10 cellular contexts compared by ENCODE assay signal in genomic region chr20:34791289-34792020, GRCh38. TPM values are rescaled to one million over a fixed set of nuclear protein-coding genes. Genes with fewer than 3 reads are reported as not detected.
DNase-seq lines count a peak whose midpoint lies in the region; ATAC-seq and TF ChIP-seq lines count a peak whose summit lies in the region.
"Had no signal": no experiment of that assay in that cellular context is flagged by ENCODE, and none has a peak within 500 bp of the region (broad histone marks: within the 10 kb centered on the region; RNA-seq: fewer than 3 reads in every experiment).

No MANE protein-coding gene starts in this region.

- H3K27ac Mint-ChIP-seq in activated T-cell treated with anti-CD3 and anti-CD28 coated beads, Interleukin-2, amount 50 U/mL, for 72 hours = peak overlapping the region; percentile 76
- no peak overlapping the region for H3K27ac Mint-ChIP-seq in stimulated activated effector memory CD8-positive, alpha-beta T cell treated with anti-CD3 and anti-CD28 coated beads, Interleukin-12 subunit alpha, Interleukin-12 subunit beta, amount 100 ng/mL, for 72 hours

- H3K4me1 Mint-ChIP-seq in activated T-cell treated with anti-CD3 and anti-CD28 coated beads, Interleukin-2, amount 50 U/mL, for 72 hours (ENCODE audit: low read depth) = no peaks in the 10 kb centered on the region
- H3K4me1 Mint-ChIP-seq in stimulated activated effector memory CD8-positive, alpha-beta T cell treated with anti-CD3 and anti-CD28 coated beads, Interleukin-12 subunit alpha, Interleukin-12 subunit beta, amount 100 ng/mL, for 72 hours = peaks cover 17% of the 10 kb centered on the region

- TF ChIP-seq CTCF in PC-3 (conservative IDR thresholded peaks at IDR 0.05; ENCODE audit: low read depth, low read length) (no peak), heart right ventricle (IDR thresholded peaks at IDR 0.05) (no peak), stomach (IDR thresholded peaks at IDR 0.05) (no peak)

- H3K27me3 ChIP-seq in PC-3 (ENCODE audit: low read length) (no peaks in the 10 kb centered on the region), heart right ventricle (no peaks in the 10 kb centered on the region), stomach smooth muscle (ENCODE audit: control insufficient read depth in 1 of 2, insufficient read depth in 2 of 2, low read length in 2 of 2) (no peaks in the 10 kb centered on the region), stomach (no peaks in the 10 kb centered on the region)
- H3K27me3 ChIP-seq: Peyer's patch, tibial artery had no signal

- H3K4me3 ChIP-seq in PC-3 (ENCODE audit: low read length) (no peak overlapping the region), heart right ventricle (no peak overlapping the region), stomach smooth muscle (ENCODE audit: low read length in 2 of 2) (no peak overlapping the region), stomach (no peak overlapping the region)
- H3K4me3 ChIP-seq: Peyer's patch, tibial artery had no signal

- intact Hi-C loops in PC-3 (cut with micrococcal nuclease) (no loop called here), heart right ventricle (cut with DNase I) (no loop called here), stomach (cut with DNase I; ENCODE audit: low total_unique reads) (no loop called here)

- no peak overlapping the region for H2AFZ ChIP-seq in PC-3 (ENCODE audit: low read length)

- H3K27me3 Mint-ChIP-seq in activated T-cell treated with anti-CD3 and anti-CD28 coated beads, Interleukin-2, amount 50 U/mL, for 72 hours (ENCODE audit: low read depth) = no peaks in the 10 kb centered on the region

- BruUV-seq in PC-3 (replicated peaks; lab: Mats Ljungman, UMichigan) = TSS peak; percentile 12

- peaks cover 5% of the 10 kb centered on the region for H3F3A ChIP-seq in PC-3 (ENCODE audit: low read length, unreplicated experiment)

- peaks cover 15% of the 10 kb centered on the region for H3K4me1 ChIP-seq in PC-3 (ENCODE audit: insufficient read depth, low read length)
- H3K4me1 ChIP-seq in heart right ventricle = peaks cover 0 to 41% (median 15%) of the 10 kb centered on the region in 9 donors
- peaks cover 2% of the 10 kb centered on the region for H3K4me1 ChIP-seq in stomach smooth muscle (ENCODE audit: control insufficient read depth, insufficient read depth, low read length)
- H3K4me1 ChIP-seq in stomach = peaks cover 0 to 21% (median 9%) of the 10 kb centered on the region in 4 donors

- 63 to 64% methylated on average over 2 of the region's 2 CpGs for whole genome bisulfite sequencing in heart right ventricle, 2 donors
- 55 to 77% (median 63%) methylated on average over 2 of the region's 2 CpGs for WGBS in stomach, 5 donors

- POLR2A ChIA-PET in PC-3 (lab: Charles Lee; ENCODE audit: unreplicated experiment) = interaction anchor here (0.5 to 0.6 kb wide), 3 partner anchors 34 to 1061 kb away, joined by 3 to 12 read pairs (median 4); partner anchors contain the start of gene NCOA6

- TF ChIP-seq POLR2A in stomach (IDR thresholded peaks at IDR 0.05) = no peak

- peaks cover 23% of the 10 kb centered on the region; the same call in 1 of the 2 replicates for H4K20me1 ChIP-seq in PC-3 (ENCODE audit: low read length)

- CTCF ChIA-PET in PC-3 (lab: Charles Lee) = no interaction called here

- no peak for TF ChIP-seq EP300 in stomach (IDR thresholded peaks at IDR 0.05)

- H3K4me3 Mint-ChIP-seq in activated T-cell treated with anti-CD3 and anti-CD28 coated beads, Interleukin-2, amount 50 U/mL, for 72 hours = no peak overlapping the region
- H3K4me3 Mint-ChIP-seq in stimulated activated effector memory CD8-positive, alpha-beta T cell treated with anti-CD3 and anti-CD28 coated beads, Interleukin-12 subunit alpha, Interleukin-12 subunit beta, amount 100 ng/mL, for 72 hours = no peak overlapping the region

- H3K27ac ChIP-seq in PC-3 (ENCODE audit: low read length) (no peak overlapping the region), heart right ventricle (peak overlapping the region in 4 of 10 donors; percentile 17 to 53 (median 52)), stomach smooth muscle (ENCODE audit: low read length) (peak overlapping the region; percentile 26), stomach (peak overlapping the region in 1 of 5 donors; percentile 19)
- H3K27ac ChIP-seq: Peyer's patch, tibial artery had no signal

- H3K36me3 ChIP-seq in PC-3 (ENCODE audit: low read depth, low read length) = peaks cover 13% of the 10 kb centered on the region; the same call in 1 of the 2 replicates
- peaks cover 0 to 52% (median 9%) of the 10 kb centered on the region in 9 donors for H3K36me3 ChIP-seq in heart right ventricle
- no peaks in the 10 kb centered on the region for H3K36me3 ChIP-seq in stomach smooth muscle (ENCODE audit: control insufficient read depth in 2 of 2, insufficient read depth in 2 of 2, low read length in 2 of 2)
- peaks cover 6 to 40% (median 35%) of the 10 kb centered on the region in 4 donors for H3K36me3 ChIP-seq in stomach

- H3K36me3 Mint-ChIP-seq in activated T-cell treated with anti-CD3 and anti-CD28 coated beads, Interleukin-2, amount 50 U/mL, for 72 hours (ENCODE audit: insufficient read depth in 2 of 2) = no peaks in the 10 kb centered on the region
- peaks cover 56% of the 10 kb centered on the region for H3K36me3 Mint-ChIP-seq in stimulated activated effector memory CD8-positive, alpha-beta T cell treated with anti-CD3 and anti-CD28 coated beads, Interleukin-12 subunit alpha, Interleukin-12 subunit beta, amount 100 ng/mL, for 72 hours

- H3K4me2 ChIP-seq in PC-3 (ENCODE audit: low read length) = 0 out of 2 replicates have a peak overlapping the region, but pooled peaks have one; percentile 17

- no peak for DNase-seq in activated T-cell treated with anti-CD3 and anti-CD28 coated beads, Interleukin-2, amount 50 U/mL, for 72 hours
- no peak for DNase-seq in activated T-cell treated with anti-CD3 and anti-CD28 coated beads, Interleukin-2, amount 50 U/mL, for 48 hours
- DNase-seq in PC-3 = peak; percentile 50
- DNase-seq in heart right ventricle = peak in 1 of 2 donors; percentile 23
- no peak for DNase-seq in activated CD8-positive, alpha-beta memory T cell treated with anti-CD3 and anti-CD28 coated beads, Interleukin-2, amount 50 U/mL, for 48 hours
- no peak for DNase-seq in stimulated activated effector memory CD8-positive, alpha-beta T cell treated with anti-CD3 and anti-CD28 coated beads, Interleukin-12 subunit alpha, Interleukin-12 subunit beta, amount 100 ng/mL, for 72 hours (ENCODE audit: low spot score in 2 of 2)
- no peak for DNase-seq in stomach
- DNase-seq: Peyer's patch had no signal

- H3K79me2 ChIP-seq in PC-3 (ENCODE audit: low read length) = peaks cover 35% of the 10 kb centered on the region

- H3K9me3 ChIP-seq in PC-3 (ENCODE audit: low read length) (no peaks in the 10 kb centered on the region), heart right ventricle (no peaks in the 10 kb centered on the region), stomach smooth muscle (ENCODE audit: control insufficient read depth in 2 of 2, low read length in 2 of 2) (no peaks in the 10 kb centered on the region), stomach (no peaks in the 10 kb centered on the region)
- H3K9me3 ChIP-seq: Peyer's patch, tibial artery had no signal

- ATAC-seq in activated T-cell treated with anti-CD3 and anti-CD28 coated beads, Interleukin-2, amount 50 U/mL, for 72 hours (replicated peaks in 1 of 2) = no peak
- ATAC-seq in PC-3 = peak; percentile 96
- ATAC-seq in heart right ventricle = peak; percentile 63 to 95 (median 78)
- ATAC-seq in stimulated activated effector memory CD8-positive, alpha-beta T cell treated with anti-CD3 and anti-CD28 coated beads, Interleukin-12 subunit alpha, Interleukin-12 subunit beta, amount 100 ng/mL, for 72 hours = no peak

- H3K9me2 ChIP-seq in PC-3 (replicated peaks; ENCODE audit: low read length) = no peaks in the 10 kb centered on the region

- H3K9ac ChIP-seq in PC-3 (ENCODE audit: low read length) = no peak overlapping the region
- no peak overlapping the region for H3K9ac ChIP-seq in stomach smooth muscle (ENCODE audit: low read length in 2 of 2)

- no peaks in the 10 kb centered on the region for H3K9me3 Mint-ChIP-seq in activated T-cell treated with anti-CD3 and anti-CD28 coated beads, Interleukin-2, amount 50 U/mL, for 72 hours
- H3K9me3 Mint-ChIP-seq in stimulated activated effector memory CD8-positive, alpha-beta T cell treated with anti-CD3 and anti-CD28 coated beads, Interleukin-12 subunit alpha, Interleukin-12 subunit beta, amount 100 ng/mL, for 72 hours = no peaks in the 10 kb centered on the region

RNA-seq across cellular contexts. Expression of gene NCOA6, which starts 34.0 kb away (rescaled TPM):
- total RNA-seq in activated T-cell treated with anti-CD3 and anti-CD28 coated beads, Interleukin-2, amount 50 U/mL, for 72 hours = 10 to 100 TPM; 28.9 to 34.9 TPM
- total RNA-seq in PC-3 (2014; rRNA removed) = 9.8 and 10.2 TPM in 2 replicates
- total RNA-seq in heart right ventricle = 10 to 100 TPM; 15.5 to 19.7 (median 18.0) TPM
- polyA plus RNA-seq in heart right ventricle = 10 to 100 TPM; 11.6 to 37.5 TPM
- 10 to 100 TPM in 4 of 5 donors, 1 to 10 TPM in 1; 9.7 to 63.8 (median 29.2) TPM for total RNA-seq in stomach
- 10 to 100 TPM; 13.6 to 21.0 (median 15.2) TPM for polyA plus RNA-seq in stomach

Comparison
In these comparisons a context has a peak if more than half of its experiments do, and no peak if none do; other contexts are left out.
1. ATAC-seq: peak in PC-3 (single experiment) and heart right ventricle (8 of 8); none in activated T-cell treated with anti-CD3 and anti-CD28 coated beads, Interleukin-2, amount 50 U/mL, for 72 hours (0 of 2) and stimulated activated effector memory CD8-positive, alpha-beta T cell treated with anti-CD3 and anti-CD28 coated beads, Interleukin-12 subunit alpha, Interleukin-12 subunit beta, amount 100 ng/mL, for 72 hours (single experiment).